29 cellular contexts compared by ENCODE assay signal in the genomic region with DNA sequence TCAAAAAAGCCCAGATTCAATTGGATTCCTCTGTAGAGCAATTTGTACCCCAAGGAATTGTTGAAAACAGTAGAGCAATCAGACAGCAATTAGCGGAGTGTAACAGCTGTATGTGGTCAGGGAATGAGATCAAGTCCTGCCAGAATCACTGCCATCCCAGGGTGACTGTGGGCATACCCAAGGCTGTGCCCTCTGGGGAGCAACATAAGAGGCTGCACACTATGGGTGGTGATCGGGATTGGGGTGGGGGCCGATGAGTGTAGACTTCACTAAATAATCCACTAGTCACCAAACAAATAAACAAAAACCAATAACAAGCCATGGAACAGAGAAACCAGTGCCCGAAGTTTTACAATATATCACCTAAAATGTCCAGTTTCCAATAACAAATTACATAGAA. TPM values are rescaled to one million over a fixed set of nuclear protein-coding genes. Genes with fewer than 3 reads are reported as not detected.
"Had no signal": no experiment of that assay in that cellular context is flagged by ENCODE, and none has a peak within 500 bp of the region (broad histone marks: within the 10 kb centered on the region; RNA-seq: fewer than 3 reads in every experiment).

No MANE protein-coding gene starts in this region.

- DNase-seq: activated CD4-positive, alpha-beta memory T cell treated with anti-CD3 and anti-CD28 coated beads for 36 hours; activated CD4-positive, alpha-beta T cell treated with anti-CD3 and anti-CD28 coated beads for 36 hours; activated CD4-positive, alpha-beta T cell treated with anti-CD3 and anti-CD28 coated beads, Interleukin-2, amount 10 ng/mL, durations not matched to agents 24 days and 14 days; activated CD4-positive, CD25-positive, alpha-beta regulatory T cell; activated CD4-positive, CD25-positive, alpha-beta regulatory T cell treated with anti-CD3 and anti-CD28 coated beads, Interleukin-2, amount 50 U/mL, for 72 hours; activated CD8-positive, alpha-beta memory T cell treated with anti-CD3 and anti-CD28 coated beads, Interleukin-2, amount 10 ng/mL, durations not matched to agents 7 days and 5 days; activated CD8-positive, alpha-beta memory T cell treated with anti-CD3 and anti-CD28 coated beads, Interleukin-2, amount 50 U/mL, for 4 hours; activated CD8-positive, alpha-beta T cell treated with anti-CD3 and anti-CD28 coated beads, Interleukin-2, amount 10 ng/mL, durations not matched to agents 7 days and 5 days; activated effector memory CD4-positive, alpha-beta T cell treated with anti-CD3 and anti-CD28 coated beads, Interleukin-2, amount 50 U/mL, for 16 hours; activated naive CD4-positive, alpha-beta T cell treated with anti-CD3 and anti-CD28 coated beads for 36 hours; activated naive CD8-positive, alpha-beta T cell treated with anti-CD3 and anti-CD28 coated beads for 36 hours; activated naive CD8-positive, alpha-beta T cell treated with anti-CD3 and anti-CD28 coated beads, Interleukin-2, amount 50 U/mL, for 24 hours; activated T-cell treated with anti-CD3 and anti-CD28 coated beads, Interleukin-2, amount 50 U/mL, for 1 hour; activated T-cell treated with anti-CD3 and anti-CD28 coated beads, Interleukin-2, amount 50 U/mL, for 48 hours; adrenal gland; amygdala; aorta; body of pancreas; caudate nucleus; effector CD8-positive, alpha-beta T cell; esophagus squamous epithelium; foreskin melanocyte; T-helper 2 cell had no signal

- H3K27me3 Mint-ChIP-seq: activated CD4-positive, alpha-beta memory T cell treated with anti-CD3 and anti-CD28 coated beads for 36 hours; activated CD4-positive, alpha-beta T cell treated with anti-CD3 and anti-CD28 coated beads for 36 hours; activated CD4-positive, alpha-beta T cell treated with anti-CD3 and anti-CD28 coated beads, Interleukin-2, amount 10 ng/mL, durations not matched to agents 24 days and 14 days; activated naive CD4-positive, alpha-beta T cell treated with anti-CD3 and anti-CD28 coated beads, Interleukin-2, amount 50 U/mL, for 24 hours; activated naive CD8-positive, alpha-beta T cell treated with anti-CD3 and anti-CD28 coated beads for 36 hours; activated naive CD8-positive, alpha-beta T cell treated with anti-CD3 and anti-CD28 coated beads, Interleukin-2, amount 50 U/mL, for 24 hours had no signal

- H3K4me3 Mint-ChIP-seq: activated CD4-positive, alpha-beta memory T cell treated with anti-CD3 and anti-CD28 coated beads for 36 hours; activated CD4-positive, alpha-beta T cell treated with anti-CD3 and anti-CD28 coated beads for 36 hours; activated CD4-positive, alpha-beta T cell treated with anti-CD3 and anti-CD28 coated beads, Interleukin-2, amount 10 ng/mL, durations not matched to agents 24 days and 14 days; activated CD8-positive, alpha-beta memory T cell treated with anti-CD3 and anti-CD28 coated beads, Interleukin-2, amount 10 ng/mL, durations not matched to agents 7 days and 5 days; activated CD8-positive, alpha-beta T cell treated with anti-CD3 and anti-CD28 coated beads, Interleukin-2, amount 10 ng/mL, durations not matched to agents 7 days and 5 days; activated naive CD4-positive, alpha-beta T cell treated with anti-CD3 and anti-CD28 coated beads for 36 hours; activated naive CD4-positive, alpha-beta T cell treated with anti-CD3 and anti-CD28 coated beads, Interleukin-2, amount 50 U/mL, for 24 hours; activated naive CD8-positive, alpha-beta T cell treated with anti-CD3 and anti-CD28 coated beads for 36 hours; activated naive CD8-positive, alpha-beta T cell treated with anti-CD3 and anti-CD28 coated beads, Interleukin-2, amount 50 U/mL, for 24 hours; activated T-helper 1 cell treated with anti-CD3 and anti-CD28 coated beads, Interleukin-12 subunit alpha, Interleukin-12 subunit beta, Interleukin-2, Interleukin-4 antibody, amounts not matched to agents 30 ng/mL and 10 ng/mL and 1 ng/mL, durations not matched to agents 14 hours and 24 hours and 36 hours had no signal

- H3K27me3 ChIP-seq: adrenal gland, body of pancreas, esophagus squamous epithelium had no signal

- H3K27ac Mint-ChIP-seq: activated CD4-positive, alpha-beta memory T cell treated with anti-CD3 and anti-CD28 coated beads for 36 hours; activated CD4-positive, alpha-beta T cell treated with anti-CD3 and anti-CD28 coated beads for 36 hours; activated CD4-positive, alpha-beta T cell treated with anti-CD3 and anti-CD28 coated beads, Interleukin-2, amount 10 ng/mL, durations not matched to agents 24 days and 14 days; activated CD8-positive, alpha-beta memory T cell treated with anti-CD3 and anti-CD28 coated beads, Interleukin-2, amount 10 ng/mL, durations not matched to agents 7 days and 5 days; activated CD8-positive, alpha-beta T cell treated with anti-CD3 and anti-CD28 coated beads, Interleukin-2, amount 10 ng/mL, durations not matched to agents 7 days and 5 days; activated naive CD4-positive, alpha-beta T cell treated with anti-CD3 and anti-CD28 coated beads for 36 hours; activated naive CD4-positive, alpha-beta T cell treated with anti-CD3 and anti-CD28 coated beads, Interleukin-2, amount 50 U/mL, for 24 hours; activated naive CD8-positive, alpha-beta T cell treated with anti-CD3 and anti-CD28 coated beads for 36 hours; activated naive CD8-positive, alpha-beta T cell treated with anti-CD3 and anti-CD28 coated beads, Interleukin-2, amount 50 U/mL, for 24 hours; activated T-helper 1 cell treated with anti-CD3 and anti-CD28 coated beads, Interleukin-12 subunit alpha, Interleukin-12 subunit beta, Interleukin-2, Interleukin-4 antibody, amounts not matched to agents 30 ng/mL and 10 ng/mL and 1 ng/mL, durations not matched to agents 14 hours and 24 hours and 36 hours; activated T-helper 2 cell treated with anti-CD3 and anti-CD28 coated beads, Interferon-gamma antibody, Interleukin-2, Interleukin-4, amounts not matched to agents 10 μg/mL and 5 μg/mL and 100 μg/mL, durations not matched to agents 14 hours and 24 hours and 36 hours had no signal

- H3K36me3 Mint-ChIP-seq: activated CD4-positive, alpha-beta memory T cell treated with anti-CD3 and anti-CD28 coated beads for 36 hours; activated naive CD8-positive, alpha-beta T cell treated with anti-CD3 and anti-CD28 coated beads for 36 hours had no signal

- H3K27ac ChIP-seq: adrenal gland, body of pancreas, epithelial cell of prostate, esophagus squamous epithelium, gastroesophageal sphincter had no signal

- H3K36me3 ChIP-seq: adrenal gland, esophagus squamous epithelium, gastroesophageal sphincter had no signal

- H3K9me3 ChIP-seq: adrenal gland, body of pancreas, gastroesophageal sphincter had no signal

- H3K4me1 ChIP-seq: adrenal gland had no signal

- H3K4me3 ChIP-seq: adrenal gland, body of pancreas, esophagus squamous epithelium, gastroesophageal sphincter had no signal

- H3K4me1 Mint-ChIP-seq: activated naive CD4-positive, alpha-beta T cell treated with anti-CD3 and anti-CD28 coated beads, Interleukin-2, amount 50 U/mL, for 24 hours had no signal

- H3K9me3 Mint-ChIP-seq: activated naive CD4-positive, alpha-beta T cell treated with anti-CD3 and anti-CD28 coated beads, Interleukin-2, amount 50 U/mL, for 24 hours had no signal

RNA-seq across cellular contexts. Expression of a gene that starts 53.0 kb away (rescaled TPM):
- polyA plus RNA-seq: fibroblast of lung had no signal
